In genomic region chr12:95277139-95277538, GRCh38 we compare ENCODE assay signal across 15 cellular contexts. TPM values are rescaled to one million over a fixed set of nuclear protein-coding genes. Genes with fewer than 3 reads are reported as not detected.
A peak's percentile ranks its signal among the peaks of the same experiment; 100 is the strongest.
DNase-seq lines count a peak whose midpoint lies in the region; ATAC-seq, FAIRE-seq and TF ChIP-seq lines count a peak whose summit lies in the region.
"Had no signal": no experiment of that assay in that cellular context is flagged by ENCODE, and none has a peak within 500 bp of the region (broad histone marks: within the 10 kb centered on the region; RNA-seq: fewer than 3 reads in every experiment).

No MANE protein-coding gene starts in this region.

- ATAC-seq in HG03571 (IDR thresholded peaks at IDR 0.05; ENCODE audit: unreplicated experiment) (no peak), GM18861 (IDR thresholded peaks at IDR 0.05; ENCODE audit: unreplicated experiment) (no peak)
- ATAC-seq: stimulated activated naive B cell treated with anti-CD40 and anti-IgM and Interleukin-4, amounts not matched to agents 10 μg/mL and 1 μg/mL and 100 μg/mL, for 72 hours had no signal

- TF ChIP-seq CTCF in AG04450 (IDR thresholded peaks at IDR 0.05; ENCODE audit: low read depth, low read length) (no peak), bronchial epithelial cell (IDR thresholded peaks at IDR 0.05; ENCODE audit: insufficient read depth, low read length, severe bottlenecking) (no peak), keratinocyte (optimal IDR thresholded peaks at IDR 0.05 in 1 of 3, IDR thresholded peaks at IDR 0.05 in 1 of 3, conservative IDR thresholded peaks at IDR 0.05 in 1 of 3; ENCODE audit: extremely low read depth in 1 of 3, insufficient read depth in 2 of 3, low read length in 3 of 3) (no peak)

- H3K9ac ChIP-seq in keratinocyte (ENCODE audit: control insufficient read depth, extremely low read depth, insufficient read depth, low read length) = no peak overlapping the region
- H3K9ac ChIP-seq: neural progenitor cell had no signal

- no peak overlapping the region for H3K27ac ChIP-seq in AG04450 (ENCODE audit: low read depth, low read length)
- no peak overlapping the region for H3K27ac ChIP-seq in keratinocyte (ENCODE audit: control insufficient read depth, insufficient read depth, low read length)
- H3K27ac ChIP-seq: neural progenitor cell had no signal

- no peak overlapping the region for H3K4me2 ChIP-seq in keratinocyte (ENCODE audit: control insufficient read depth, extremely low read depth, insufficient read depth, low read depth, low read length)
- H3K4me2 ChIP-seq: neural progenitor cell had no signal

- dilution Hi-C loops in keratinocyte (cut with MboI; ENCODE audit: extremely low pct_ligation_motif_present, low sequenced_read_pairs) = no loop called here

- no peaks in the 10 kb centered on the region for H3K9me1 ChIP-seq in keratinocyte (ENCODE audit: control insufficient read depth, extremely low read depth, insufficient read depth, low read length)

- H3K4me3 ChIP-seq in AG04450 (ENCODE audit: low read depth, low read length) (no peak overlapping the region), bronchial epithelial cell (ENCODE audit: low read depth, low read length) (no peak overlapping the region), keratinocyte (ENCODE audit: control insufficient read depth in 2 of 3, extremely low read depth in 1 of 3, insufficient read depth in 2 of 3, low read depth in 1 of 3, low read length in 3 of 3) (no peak overlapping the region)
- H3K4me3 ChIP-seq: neural progenitor cell had no signal

- DNase-seq in AG04450 (ENCODE audit: low read depth, low spot score) (peak; percentile 88), HT1080 (ENCODE audit: low read depth) (peak; percentile 44), bronchial epithelial cell (ENCODE audit: low read depth) (peak; percentile 28), keratinocyte (ENCODE audit: low read depth, low spot score) (no peak), immature natural killer cell (no peak), NCI-H187 treated with DMSO at 0.1 percent for 48 hours (lab: John Stamatoyannopoulos, UW) (no peak)
- DNase-seq: activated CD4-positive, alpha-beta T cell treated with anti-CD3 and anti-CD28 coated beads, Interleukin-2, amount 10 ng/mL, durations not matched to agents 24 days and 14 days; activated effector memory CD4-positive, alpha-beta T cell treated with anti-CD3 and anti-CD28 coated beads, Interleukin-2, amount 50 U/mL, for 16 hours; BE2C; effector CD4-positive, alpha-beta T cell; NCI-H1048; stimulated activated naive B cell treated with anti-CD40 and anti-IgM and Interleukin-4, amounts not matched to agents 10 μg/mL and 1 μg/mL and 100 μg/mL, for 72 hours had no signal

- no peaks in the 10 kb centered on the region for H3K9me3 Mint-ChIP-seq in immature natural killer cell
- H3K9me3 Mint-ChIP-seq: activated CD4-positive, alpha-beta T cell treated with anti-CD3 and anti-CD28 coated beads, Interleukin-2, amount 10 ng/mL, durations not matched to agents 24 days and 14 days; neural progenitor cell; stimulated activated naive B cell treated with anti-CD40 and anti-IgM and Interleukin-4, amounts not matched to agents 10 μg/mL and 1 μg/mL and 100 μg/mL, for 72 hours had no signal

- H3K79me2 ChIP-seq in keratinocyte (ENCODE audit: control insufficient read depth, insufficient read depth, low read length) = no peaks in the 10 kb centered on the region

- no peak overlapping the region for H2AFZ ChIP-seq in keratinocyte (ENCODE audit: control insufficient read depth, low read length)
- H2AFZ ChIP-seq: neural progenitor cell had no signal

- H4K20me1 ChIP-seq in keratinocyte (ENCODE audit: control insufficient read depth, extremely low read depth, insufficient read depth, low read length) = no peaks in the 10 kb centered on the region

- no peaks in the 10 kb centered on the region for H3K9me3 ChIP-seq in AG04450 (ENCODE audit: control insufficient read depth, insufficient read depth, low read length)
- H3K9me3 ChIP-seq in keratinocyte (ENCODE audit: control insufficient read depth, low read depth, low read length) = no peaks in the 10 kb centered on the region
- H3K9me3 ChIP-seq: BE2C had no signal

- H3K27me3 ChIP-seq in AG04450 (ENCODE audit: control insufficient read depth, insufficient read depth, low read length) (no peaks in the 10 kb centered on the region), bronchial epithelial cell (ENCODE audit: control insufficient read depth, insufficient read depth, low read length) (no peaks in the 10 kb centered on the region), keratinocyte (ENCODE audit: control insufficient read depth, extremely low read depth, insufficient read depth, low read length) (no peaks in the 10 kb centered on the region)
- H3K27me3 ChIP-seq: BE2C, neural progenitor cell had no signal

- H3K36me3 ChIP-seq in bronchial epithelial cell (ENCODE audit: control insufficient read depth, insufficient read depth, low read length) (peaks cover 9% of the 10 kb centered on the region), keratinocyte (ENCODE audit: control insufficient read depth in 2 of 2, extremely low read depth in 1 of 2, insufficient read depth in 2 of 2, low read length in 2 of 2) (peaks cover 13 to 20% of the 10 kb centered on the region in 2 experiments)

- no peak overlapping the region for H3K27ac Mint-ChIP-seq in immature natural killer cell
- H3K27ac Mint-ChIP-seq: activated CD4-positive, alpha-beta T cell treated with anti-CD3 and anti-CD28 coated beads, Interleukin-2, amount 10 ng/mL, durations not matched to agents 24 days and 14 days; neural progenitor cell; stimulated activated naive B cell treated with anti-CD40 and anti-IgM and Interleukin-4, amounts not matched to agents 10 μg/mL and 1 μg/mL and 100 μg/mL, for 72 hours had no signal

- CTCF ChIA-PET in AG04450 (lab: Charles Lee) = interaction anchor here (0.7 to 2.5 kb wide), 3 partner anchors 15 to 258 kb away, joined by 4 to 8 read pairs (median 5); no protein-coding TSS in a partner anchor

- H3K27me3 Mint-ChIP-seq in immature natural killer cell (ENCODE audit: low read depth in 3 of 3) = peaks cover 0 to 1% (median 0%) of the 10 kb centered on the region in 3 donors
- H3K27me3 Mint-ChIP-seq: activated CD4-positive, alpha-beta T cell treated with anti-CD3 and anti-CD28 coated beads, Interleukin-2, amount 10 ng/mL, durations not matched to agents 24 days and 14 days; stimulated activated naive B cell treated with anti-CD40 and anti-IgM and Interleukin-4, amounts not matched to agents 10 μg/mL and 1 μg/mL and 100 μg/mL, for 72 hours had no signal

- POLR2A ChIA-PET in AG04450 (lab: Yijun Ruan, JAX) = interaction anchor here (0.6 to 1.1 kb wide), 6 partner anchors 19 to 60 kb away, joined by 3 to 8 read pairs (median 3); partner anchors contain the start of genes FGD6 and VEZT

- H3K36me3 Mint-ChIP-seq in immature natural killer cell = peaks cover 20 to 37% (median 23%) of the 10 kb centered on the region in 3 donors

- no peak overlapping the region for H3K4me3 Mint-ChIP-seq in immature natural killer cell
- H3K4me3 Mint-ChIP-seq: activated CD4-positive, alpha-beta T cell treated with anti-CD3 and anti-CD28 coated beads, Interleukin-2, amount 10 ng/mL, durations not matched to agents 24 days and 14 days; neural progenitor cell; stimulated activated naive B cell treated with anti-CD40 and anti-IgM and Interleukin-4, amounts not matched to agents 10 μg/mL and 1 μg/mL and 100 μg/mL, for 72 hours had no signal

- FAIRE-seq in bronchial epithelial cell (lab: Jason Lieb, UNC) = no peak
- FAIRE-seq in keratinocyte (lab: Jason Lieb, UNC) = peak; percentile 64

- no peaks in the 10 kb centered on the region for H3K4me1 ChIP-seq in keratinocyte (ENCODE audit: control insufficient read depth, extremely low read depth, insufficient read depth, low read length)
- H3K4me1 ChIP-seq: BE2C, neural progenitor cell had no signal

- no peaks in the 10 kb centered on the region for H3K4me1 Mint-ChIP-seq in immature natural killer cell
- H3K4me1 Mint-ChIP-seq: neural progenitor cell; stimulated activated naive B cell treated with anti-CD40 and anti-IgM and Interleukin-4, amounts not matched to agents 10 μg/mL and 1 μg/mL and 100 μg/mL, for 72 hours had no signal

RNA-seq across cellular contexts. Expression of gene VEZT, which starts 59.5 kb away (rescaled TPM):
- 108 and 143 TPM in 2 replicates for polyA plus RNA-seq in AG04450 (2011; rRNA removed)
- 103 and 120 TPM in 2 replicates for polyA minus RNA-seq in AG04450 (2011; rRNA and poly(A)+ RNA removed)
- total RNA-seq in HT1080 (2014; rRNA removed; shearing (Covaris generic)) = 51.8 and 60.4 TPM in 2 replicates
- 52.0 and 64.0 TPM in 2 replicates for polyA plus RNA-seq in HT1080 (2015; cell fraction: cytosol; rRNA removed)
- polyA plus RNA-seq in HT1080 (2015; cell fraction: nucleus; rRNA removed) = 63.4 and 67.4 TPM in 2 replicates
- 57.4 and 66.2 TPM in 2 replicates for total RNA-seq in bronchial epithelial cell
- polyA plus RNA-seq in keratinocyte = 106 to 183 TPM (median 169 TPM) in 3 replicates
- polyA plus RNA-seq in keratinocyte (2011; ENCODE audit: low read depth) = 123 TPM
- 78.2 and 178 TPM in 2 replicates for polyA plus RNA-seq in keratinocyte (2011; cell fraction: cytosol; rRNA removed)
- polyA plus RNA-seq in keratinocyte (2011; cell fraction: nucleus; rRNA removed) = 163 and 205 TPM in 2 replicates
- 35.9 and 70.7 TPM in 2 replicates for polyA plus RNA-seq in keratinocyte (2012; ENCODE audit: low replicate concordance)
- polyA minus RNA-seq in keratinocyte = 32.8 to 160 TPM (median 127 TPM) in 3 replicates
- 69.1 TPM for polyA minus RNA-seq in keratinocyte (2011; cell fraction: cytosol; rRNA and poly(A)+ RNA removed)
- 104 and 211 TPM in 2 replicates for polyA minus RNA-seq in keratinocyte (2011; cell fraction: nucleus; rRNA and poly(A)+ RNA removed)
- polyA plus RNA-seq in immature natural killer cell = 10 to 100 TPM; 19.8 to 27.7 (median 20.4) TPM

RNA-seq across cellular contexts. Expression of gene FGD6, which starts 59.9 kb away (rescaled TPM):
- polyA plus RNA-seq in AG04450 (2011; rRNA removed) (7.1 and 10.2 TPM in 2 replicates), keratinocyte (40.4 to 54.2 TPM (median 50.8 TPM) in 3 replicates), immature natural killer cell (1 to 10 TPM in 1 of 3 donors, under 1 TPM in 1, not detected in 1; 0.23 to 1.0 TPM)
- 13.1 and 20.9 TPM in 2 replicates for polyA minus RNA-seq in AG04450 (2011; rRNA and poly(A)+ RNA removed)
- 7.2 and 9.4 TPM in 2 replicates for total RNA-seq in HT1080 (2014; rRNA removed; shearing (Covaris generic))
- polyA plus RNA-seq in HT1080 (2015; cell fraction: cytosol; rRNA removed) = 5.7 and 7.8 TPM in 2 replicates
- polyA plus RNA-seq in HT1080 (2015; cell fraction: nucleus; rRNA removed) = 12.3 and 13.7 TPM in 2 replicates
- total RNA-seq in bronchial epithelial cell = 13.2 and 13.3 TPM in 2 replicates
- 6.6 TPM for polyA plus RNA-seq in keratinocyte (2011; ENCODE audit: low read depth)
- 25.0 and 52.1 TPM in 2 replicates for polyA plus RNA-seq in keratinocyte (2011; cell fraction: cytosol; rRNA removed)
- polyA plus RNA-seq in keratinocyte (2011; cell fraction: nucleus; rRNA removed) = 75.5 and 92.1 TPM in 2 replicates
- 9.7 and 34.8 TPM in 2 replicates for polyA plus RNA-seq in keratinocyte (2012; ENCODE audit: low replicate concordance)
- polyA minus RNA-seq in keratinocyte = 16.1 to 84.1 TPM (median 45.5 TPM) in 3 replicates
- polyA minus RNA-seq in keratinocyte (2011; cell fraction: cytosol; rRNA and poly(A)+ RNA removed) = 58.5 TPM
- polyA minus RNA-seq in keratinocyte (2011; cell fraction: nucleus; rRNA and poly(A)+ RNA removed) = 60.4 and 108 TPM in 2 replicates

Comparison
In these comparisons a context has a peak if more than half of its experiments do, and no peak if none do; other contexts are left out.
1. DNase-seq: peak in AG04450 (single experiment), HT1080 (single experiment) and bronchial epithelial cell (single experiment); none in keratinocyte (single experiment), immature natural killer cell (0 of 3) and NCI-H187 treated with DMSO at 0.1 percent for 48 hours (single experiment).